2 cellular contexts compared by ENCODE assay signal in genomic region chr11:134237557-134237922, GRCh38.
A peak's percentile ranks its signal among the peaks of the same experiment; 100 is the strongest.
TF ChIP-seq lines count a peak whose summit lies in the region.

No MANE protein-coding gene starts in this region.

TF ChIP-seq in K562, 482 proteins besides CTCF, POLR2A, EP300 and RAD21:
- TF ChIP-seq FOSL1 (tag; conservative IDR thresholded peaks at IDR 0.05): 0 out of 2 replicates have a peak, but pooled peaks have one; percentile 39
- TF ChIP-seq HDAC1 (IDR thresholded peaks at IDR 0.05): no peak
- no peak for TF ChIP-seq ARID1B (IDR thresholded peaks at IDR 0.05)
- no peak for TF ChIP-seq POLR2B (IDR thresholded peaks at IDR 0.05; ENCODE audit: low read depth, partially characterized antibody)
TF ChIP-seq in K562: peak in this region for 1.

TF ChIP-seq in GM12891, 5 proteins besides CTCF, POLR2A, EP300 and RAD21:
- TF ChIP-seq POU2F2 (IDR thresholded peaks at IDR 0.05; ENCODE audit: low read depth, low read length) (no peak), POLR2AphosphoS5 (IDR thresholded peaks at IDR 0.05; ENCODE audit: low read depth, low read length) (no peak), SPI1 (IDR thresholded peaks at IDR 0.05; ENCODE audit: low read depth, low read length) (no peak), PAX5 (IDR thresholded peaks at IDR 0.05; ENCODE audit: insufficient read depth, low read length, severe bottlenecking) (no peak), TAF1 (IDR thresholded peaks at IDR 0.05; ENCODE audit: low read depth, low read length) (no peak)
TF ChIP-seq in GM12891: peak in this region for 0.
